ENCODE assay signal across 3 cellular contexts in genomic region chr2:33496150-33496549, GRCh38.
TF ChIP-seq lines count a peak whose summit lies in the region.

No MANE protein-coding gene starts in this region.

TF ChIP-seq in IMR-90, 13 proteins besides CTCF, POLR2A, EP300 and RAD21:
- TF ChIP-seq CEBPB (IDR thresholded peaks at IDR 0.05; ENCODE audit: low read depth, low read length) (no peak), RFX5 (IDR thresholded peaks at IDR 0.05; ENCODE audit: low read depth, low read length) (no peak), MAFK (IDR thresholded peaks at IDR 0.05; ENCODE audit: low read depth, low read length) (peak; percentile 83), USF2 (IDR thresholded peaks at IDR 0.05; ENCODE audit: low read depth, low read length) (no peak), FOS (IDR thresholded peaks at IDR 0.05; ENCODE audit: low read depth, low read length) (no peak)

TF ChIP-seq in GM12878, 131 proteins besides CTCF, POLR2A, EP300 and RAD21:
- TF ChIP-seq SMARCA5 (IDR thresholded peaks at IDR 0.05) (0 out of 2 replicates have a peak, but pooled peaks have one; percentile 36), PML (IDR thresholded peaks at IDR 0.05; ENCODE audit: low read length) (0 out of 2 replicates have a peak, but pooled peaks have one; percentile 30), IRF5 (IDR thresholded peaks at IDR 0.05; ENCODE audit: borderline replicate concordance) (no peak)
TF ChIP-seq in GM12878: peak in this region for 2.

TF ChIP-seq in WTC11, 78 proteins besides CTCF, POLR2A, EP300 and RAD21:
- TF ChIP-seq RELA (CRISPR knock-in tag; IDR thresholded peaks at IDR 0.05; ENCODE audit: borderline replicate concordance) (no peak), E2F1 (CRISPR knock-in tag; IDR thresholded peaks at IDR 0.05) (no peak), AR (CRISPR knock-in tag; IDR thresholded peaks at IDR 0.05) (no peak), FOXJ3 (CRISPR knock-in tag; IDR thresholded peaks at IDR 0.05; ENCODE audit: borderline replicate concordance) (no peak), GRHL2 (CRISPR knock-in tag; IDR thresholded peaks at IDR 0.05; ENCODE audit: insufficient replicate concordance, severe bottlenecking) (no peak), AFF4 (CRISPR knock-in tag; IDR thresholded peaks at IDR 0.05; ENCODE audit: borderline replicate concordance) (no peak), TP53 (CRISPR knock-in tag; IDR thresholded peaks at IDR 0.05) (no peak), ZSCAN18 (CRISPR knock-in tag; IDR thresholded peaks at IDR 0.05) (no peak), GABPB1 (CRISPR knock-in tag; IDR thresholded peaks at IDR 0.05) (no peak), ZNF532 (CRISPR knock-in tag; IDR thresholded peaks at IDR 0.05; ENCODE audit: borderline replicate concordance) (no peak), USF1 (CRISPR knock-in tag; IDR thresholded peaks at IDR 0.05) (no peak), TEAD4 (CRISPR knock-in tag; IDR thresholded peaks at IDR 0.05) (no peak), CREM (CRISPR knock-in tag; IDR thresholded peaks at IDR 0.05) (no peak), JUN (CRISPR knock-in tag; IDR thresholded peaks at IDR 0.05) (no peak), JAZF1 (CRISPR knock-in tag; IDR thresholded peaks at IDR 0.05) (no peak), NFE2L1 (CRISPR knock-in tag; IDR thresholded peaks at IDR 0.05) (no peak), PRDM15 (CRISPR knock-in tag; IDR thresholded peaks at IDR 0.05) (no peak)
